In the genomic region with DNA sequence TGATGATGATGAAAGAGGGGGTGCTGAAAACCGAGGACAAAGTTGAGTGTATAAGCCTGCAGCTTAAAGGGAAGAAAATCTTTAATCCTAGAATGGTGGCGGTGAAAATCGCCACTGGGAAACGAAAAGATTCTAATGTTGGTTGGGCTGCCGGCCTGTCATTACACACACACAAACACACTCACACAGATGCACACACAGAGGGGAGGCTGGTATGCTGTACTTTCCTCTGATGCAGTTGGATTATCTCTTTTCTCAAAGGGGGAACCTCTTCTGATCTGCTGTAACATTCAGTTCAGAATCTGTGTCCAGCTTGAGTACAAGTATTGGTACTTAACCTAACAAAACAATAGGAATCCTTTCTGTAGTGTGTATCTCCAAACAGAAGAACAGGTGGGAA, we compare ENCODE assay signal across 11 cellular contexts. TPM values are rescaled to one million over a fixed set of nuclear protein-coding genes. Genes with fewer than 3 reads are reported as not detected.
A peak's percentile ranks its signal among the peaks of the same experiment; 100 is the strongest.
DNase-seq lines count a peak whose midpoint lies in the region; ATAC-seq and TF ChIP-seq lines count a peak whose summit lies in the region.
"Had no signal": no experiment of that assay in that cellular context is flagged by ENCODE, and none has a peak within 500 bp of the region (broad histone marks: within the 10 kb centered on the region; RNA-seq: fewer than 3 reads in every experiment).

No MANE protein-coding gene starts in this region.

- TF ChIP-seq POLR2A in stomach (IDR thresholded peaks at IDR 0.05), result no peak

- intact Hi-C loops in stomach (cut with DNase I; ENCODE audit: low total_unique reads), result no loop called here
- intact Hi-C loops in sciatic nerve (cut with DNase I), result no loop called here

- peak overlapping the region; percentile 2; the same call in 1 of the 2 replicates for H3K9ac ChIP-seq in iPS-20b (ENCODE audit: low read depth, low read length)

- H3K27me3 ChIP-seq in iPS-20b (ENCODE audit: insufficient read depth, low read length) (no peaks in the 10 kb centered on the region), stomach (no peaks in the 10 kb centered on the region)
- H3K27me3 ChIP-seq: dorsolateral prefrontal cortex had no signal

- H3K27ac ChIP-seq in iPS-20b (ENCODE audit: low read length) (no peak overlapping the region), stomach (peak overlapping the region; percentile 47 to 85 (median 81))

- peaks cover 3% of the 10 kb centered on the region; the same call in 1 of the 2 replicates for H3K9me3 ChIP-seq in iPS-20b (ENCODE audit: insufficient read depth, low read depth, low read length)
- H3K9me3 ChIP-seq in stomach, result no peaks in the 10 kb centered on the region

- H3K4me3 ChIP-seq in iPS-20b (ENCODE audit: low read length) (no peak overlapping the region), stomach (no peak overlapping the region)
- H3K4me3 ChIP-seq: dorsolateral prefrontal cortex had no signal

- TF ChIP-seq EP300 in stomach (IDR thresholded peaks at IDR 0.05), result no peak

- no peak for TF ChIP-seq CTCF in stomach (IDR thresholded peaks at IDR 0.05)

- DNase-seq in stomach, result no peak
- no peak for DNase-seq in NOMO-1 treated with dmso at 0.1 percent for 144 hours (lab: John Stamatoyannopoulos, UW; ENCODE audit: unreplicated experiment)
- DNase-seq in sciatic nerve (ENCODE audit: low spot score), result no peak
- DNase-seq: activated T-cell treated with anti-CD3 and anti-CD28 coated beads, Interleukin-2, amount 50 U/mL, for 4 hours; aorta; CD4-positive, alpha-beta memory T cell; dorsolateral prefrontal cortex had no signal

- H3K4me1 ChIP-seq in iPS-20b (ENCODE audit: insufficient read depth, low read length), result peaks cover 25% of the 10 kb centered on the region
- H3K4me1 ChIP-seq in stomach, result peaks cover 34 to 74% (median 52%) of the 10 kb centered on the region in 4 donors

- WGBS in stomach, 5 donors, result 29 to 40% (median 36%) methylated on average over 5 of the region's 5 CpGs

- H3K36me3 ChIP-seq in iPS-20b (ENCODE audit: insufficient read depth, low read depth, low read length) (no peaks in the 10 kb centered on the region), stomach (peaks cover 0 to 14% (median 7%) of the 10 kb centered on the region in 4 donors)

- ATAC-seq in GM19452 (IDR thresholded peaks at IDR 0.05; ENCODE audit: unreplicated experiment), result peak; percentile 18
- ATAC-seq in HG03460 (IDR thresholded peaks at IDR 0.05; ENCODE audit: unreplicated experiment), result peak; percentile 9
- no peak for ATAC-seq in sciatic nerve
- no peak for ATAC-seq in GM19395 (IDR thresholded peaks at IDR 0.05; ENCODE audit: unreplicated experiment)
- ATAC-seq: activated T-cell treated with anti-CD3 and anti-CD28 coated beads, Interleukin-2, amount 50 U/mL, for 4 hours had no signal

RNA-seq across cellular contexts. Expression of a gene that starts 39.0 kb away (rescaled TPM):
- total RNA-seq in stomach, result 100 to 1,000 TPM in 2 of 5 donors, 10 to 100 TPM in 3; 40.8 to 193 (median 58.4) TPM
- polyA plus RNA-seq in stomach, result 100 to 1,000 TPM in 1 of 3 donors, 10 to 100 TPM in 2; 67.3 to 113 (median 94.3) TPM
- total RNA-seq in sciatic nerve, result 117 TPM

RNA-seq across cellular contexts. Expression of a gene that starts 48.6 kb away (rescaled TPM):
- total RNA-seq in stomach (10 to 100 TPM in 2 of 5 donors, 1 to 10 TPM in 3; 1.2 to 23.1 (median 4.9) TPM), sciatic nerve (24.4 TPM)
- 1 to 10 TPM; 4.7 to 7.9 (median 7.0) TPM for polyA plus RNA-seq in stomach

Comparison
In these comparisons a context has a peak if more than half of its experiments do, and no peak if none do; other contexts are left out.
1. ATAC-seq: peak in GM19452 (single experiment) and HG03460 (single experiment); none in sciatic nerve (single experiment) and GM19395 (single experiment).